In genomic region chr21:34836103-34836932, GRCh38 we compare ENCODE assay signal across 8 cellular contexts.
A peak's percentile ranks its signal among the peaks of the same experiment; 100 is the strongest.
DNase-seq lines count a peak whose midpoint lies in the region; ATAC-seq and TF ChIP-seq lines count a peak whose summit lies in the region.

No MANE protein-coding gene starts in this region.

- peaks cover 55% of the 10 kb centered on the region for H3K4me1 Mint-ChIP-seq in stimulated activated naive CD8-positive, alpha-beta T cell treated with anti-CD3 and anti-CD28 coated beads, Interleukin-15, amount 100 ng/mL, for 72 hours

- no peak for TF ChIP-seq CTCF in liver (IDR thresholded peaks at IDR 0.05; ENCODE audit: low read depth, low read length, missing input control)

- H3K27ac Mint-ChIP-seq in stimulated activated naive CD8-positive, alpha-beta T cell treated with anti-CD3 and anti-CD28 coated beads, Interleukin-15, amount 100 ng/mL, for 72 hours, result peak overlapping the region in 1 of 2 donors; percentile 48

- 52% methylated on average over 13 of the region's 13 CpGs for WGBS in liver

- POLR2A ChIA-PET in HEK293T (lab: Yijun Ruan, JAX), result interaction anchor here (1.5 kb wide), 1 partner anchor 52 kb away, joined by 5 read pairs; no protein-coding TSS in a partner anchor

- H3K36me3 ChIP-seq in liver (ENCODE audit: control insufficient read depth in 4 of 4, insufficient read depth in 3 of 4, low read depth in 1 of 4, low read length in 3 of 4), result peaks cover 0 to under 1% (median 0%) of the 10 kb centered on the region in 4 donors

- peak in 1 of 2 donors; percentile 40 for TF ChIP-seq RAD21 in liver (IDR thresholded peaks at IDR 0.05)

- no peaks in the 10 kb centered on the region for H3K9me3 Mint-ChIP-seq in stimulated activated naive CD8-positive, alpha-beta T cell treated with anti-CD3 and anti-CD28 coated beads, Interleukin-15, amount 100 ng/mL, for 72 hours

- peak; percentile 92 for DNase-seq in AG08395 (ENCODE audit: low spot score)
- DNase-seq in LoVo (ENCODE audit: low spot score), result peak; percentile 17
- DNase-seq in amniotic epithelial cell (ENCODE audit: low read depth), result peak; percentile 100
- DNase-seq in stimulated activated naive CD8-positive, alpha-beta T cell treated with anti-CD3 and anti-CD28 coated beads, Interleukin-15, amount 100 ng/mL, for 72 hours, result no peak
- DNase-seq in NCI-H187 (lab: John Stamatoyannopoulos, UW), result no peak
- no peak for DNase-seq in HEK293T (ENCODE audit: extremely low spot score)
- no peak for DNase-seq in NCI-H345 (lab: John Stamatoyannopoulos, UW)

- CTCF ChIA-PET in HEK293T (lab: Yijun Ruan, JAX), result no interaction called here

- no peak overlapping the region for H3K4me3 Mint-ChIP-seq in stimulated activated naive CD8-positive, alpha-beta T cell treated with anti-CD3 and anti-CD28 coated beads, Interleukin-15, amount 100 ng/mL, for 72 hours

- no peak overlapping the region for H3K4me3 ChIP-seq in liver (ENCODE audit: low read depth in 1 of 3, low read length in 3 of 3)

- no peak overlapping the region for H3K9ac ChIP-seq in liver (ENCODE audit: low read depth in 1 of 2, low read length in 2 of 2)

- H3K4me1 ChIP-seq in liver (ENCODE audit: control insufficient read depth in 4 of 4, insufficient read depth in 4 of 4, low read length in 3 of 4), result peaks cover 9 to 26% (median 15%) of the 10 kb centered on the region in 4 donors

- no peaks in the 10 kb centered on the region for H3K27me3 Mint-ChIP-seq in stimulated activated naive CD8-positive, alpha-beta T cell treated with anti-CD3 and anti-CD28 coated beads, Interleukin-15, amount 100 ng/mL, for 72 hours

- no peaks in the 10 kb centered on the region for H3K9me3 ChIP-seq in liver (ENCODE audit: control insufficient read depth in 4 of 4, low read length in 3 of 4)

- peak; percentile 61 for ATAC-seq in stimulated activated naive CD8-positive, alpha-beta T cell treated with anti-CD3 and anti-CD28 coated beads, Interleukin-15, amount 100 ng/mL, for 72 hours

- no peaks in the 10 kb centered on the region for H3K27me3 ChIP-seq in liver (ENCODE audit: control insufficient read depth in 4 of 4, insufficient read depth in 4 of 4, low read length in 3 of 4)

- H3K27ac ChIP-seq in liver (ENCODE audit: low read depth in 1 of 2, low read length in 2 of 2), result peak overlapping the region; percentile 45 to 77

TF ChIP-seq in liver, 16 proteins besides CTCF, POLR2A, EP300 and RAD21 (continues in another document):
- TF ChIP-seq ZBTB33 (IDR thresholded peaks at IDR 0.05) (no peak), YY1 (IDR thresholded peaks at IDR 0.05) (no peak), HNF4A (conservative IDR thresholded peaks at IDR 0.05) (peak; percentile 55 to 59), JUND (IDR thresholded peaks at IDR 0.05) (peak in 1 of 2 donors; percentile 45), MAX (IDR thresholded peaks at IDR 0.05) (no peak), REST (IDR thresholded peaks at IDR 0.05) (no peak), RXRA (IDR thresholded peaks at IDR 0.05) (peak; percentile 71 to 79), SP1 (IDR thresholded peaks at IDR 0.05) (peak; percentile 68), HNF4G (IDR thresholded peaks at IDR 0.05) (peak; percentile 22)

TF ChIP-seq in HEK293T, 16 proteins besides CTCF, POLR2A, EP300 and RAD21:
- TF ChIP-seq NFRKB (IDR thresholded peaks at IDR 0.05) (no peak), CTBP1 (IDR thresholded peaks at IDR 0.05; ENCODE audit: borderline replicate concordance) (no peak), PKNOX1 (IDR thresholded peaks at IDR 0.05) (no peak), ARNT (IDR thresholded peaks at IDR 0.05) (no peak), ZNF384 (IDR thresholded peaks at IDR 0.05) (no peak), SUZ12 (IDR thresholded peaks at IDR 0.05) (no peak), SP1 (IDR thresholded peaks at IDR 0.05) (no peak), TARDBP (IDR thresholded peaks at IDR 0.05) (no peak), L3MBTL2 (conservative IDR thresholded peaks at IDR 0.05) (no peak), HDGF (IDR thresholded peaks at IDR 0.05; ENCODE audit: borderline replicate concordance) (no peak), FOXK2 (IDR thresholded peaks at IDR 0.05) (no peak), ELF4 (IDR thresholded peaks at IDR 0.05) (no peak), FOXM1 (IDR thresholded peaks at IDR 0.05; ENCODE audit: borderline replicate concordance) (no peak), FOXA1 (IDR thresholded peaks at IDR 0.05) (no peak), LEF1 (IDR thresholded peaks at IDR 0.05; ENCODE audit: borderline replicate concordance) (no peak), BHLHE40 (IDR thresholded peaks at IDR 0.05; ENCODE audit: borderline replicate concordance) (no peak)
TF ChIP-seq in HEK293T: peak in this region for 0.

Comparison
In these comparisons a context has a peak if more than half of its experiments do, and no peak if none do; other contexts are left out.
1. DNase-seq: peak in AG08395 (single experiment), LoVo (single experiment) and amniotic epithelial cell (single experiment); none in stimulated activated naive CD8-positive, alpha-beta T cell treated with anti-CD3 and anti-CD28 coated beads, Interleukin-15, amount 100 ng/mL, for 72 hours (0 of 2), NCI-H187 (0 of 2), HEK293T (single experiment) and NCI-H345 (single experiment).